In genomic region chr1:11960276-11960675, GRCh38 we compare ENCODE assay signal across 18 cellular contexts.
"Had no signal": no experiment of that assay in that cellular context is flagged by ENCODE, and none has a peak within 500 bp of the region (broad histone marks: within the 10 kb centered on the region; RNA-seq: fewer than 3 reads in every experiment).

No MANE protein-coding gene starts in this region.

- H3K27me3 ChIP-seq: cardiac muscle cell, heart left ventricle, right atrium auricular region, SJCRH30 had no signal

- H3K27me3 Mint-ChIP-seq: activated naive CD8-positive, alpha-beta T cell treated with anti-CD3 and anti-CD28 coated beads, Interleukin-2, amount 50 U/mL, for 24 hours; progenitor cell of endocrine pancreas; type B pancreatic cell had no signal

- DNase-seq: activated naive CD4-positive, alpha-beta T cell treated with anti-CD3 and anti-CD28 coated beads for 36 hours; activated naive CD8-positive, alpha-beta T cell treated with anti-CD3 and anti-CD28 coated beads, Interleukin-2, amount 50 U/mL, for 24 hours; effector CD8-positive, alpha-beta T cell; heart left ventricle; mammary epithelial cell; SJCRH30; stimulated activated CD4-positive, alpha-beta T cell treated with anti-CD3 and anti-CD28 coated beads, Interleukin-15, amount 100 ng/mL, for 24 hours; stimulated activated CD4-positive, alpha-beta T cell treated with anti-CD3 and anti-CD28 coated beads, Interleukin-4, amount 100 ng/mL, for 1 hour; stimulated activated naive CD4-positive, alpha-beta T cell treated with Interleukin-2 at 50 U/mL for 16 hours; T-helper 9 cell had no signal

- H3K4me1 Mint-ChIP-seq: activated naive CD8-positive, alpha-beta T cell treated with anti-CD3 and anti-CD28 coated beads, Interleukin-2, amount 50 U/mL, for 24 hours had no signal

- ATAC-seq: activated CD4-positive, CD25-positive, alpha-beta regulatory T cell treated with anti-CD3 and anti-CD28 coated beads, Interleukin-2, amount 50 U/mL, for 24 hours; activated naive CD8-positive, alpha-beta T cell treated with anti-CD3 and anti-CD28 coated beads, Interleukin-2, amount 50 U/mL, for 24 hours had no signal

- H3K27ac Mint-ChIP-seq: activated naive CD4-positive, alpha-beta T cell treated with anti-CD3 and anti-CD28 coated beads for 36 hours; activated naive CD8-positive, alpha-beta T cell treated with anti-CD3 and anti-CD28 coated beads, Interleukin-2, amount 50 U/mL, for 24 hours; activated T-helper 2 cell treated with anti-CD3 and anti-CD28 coated beads, Interferon-gamma antibody, Interleukin-2, Interleukin-4, amounts not matched to agents 10 μg/mL and 5 μg/mL and 100 μg/mL, durations not matched to agents 14 hours and 24 hours and 36 hours; progenitor cell of endocrine pancreas; type B pancreatic cell had no signal

- H3K4me3 Mint-ChIP-seq: activated naive CD4-positive, alpha-beta T cell treated with anti-CD3 and anti-CD28 coated beads for 36 hours; activated naive CD8-positive, alpha-beta T cell treated with anti-CD3 and anti-CD28 coated beads, Interleukin-2, amount 50 U/mL, for 24 hours; type B pancreatic cell had no signal

- H3K9me3 ChIP-seq: heart left ventricle, right atrium auricular region, SJCRH30 had no signal

- H3K27ac ChIP-seq: cardiac muscle cell, SJCRH30 had no signal

- H3K9me3 Mint-ChIP-seq: activated naive CD4-positive, alpha-beta T cell treated with anti-CD3 and anti-CD28 coated beads for 36 hours; activated naive CD8-positive, alpha-beta T cell treated with anti-CD3 and anti-CD28 coated beads, Interleukin-2, amount 50 U/mL, for 24 hours; activated T-helper 2 cell treated with anti-CD3 and anti-CD28 coated beads, Interferon-gamma antibody, Interleukin-2, Interleukin-4, amounts not matched to agents 10 μg/mL and 5 μg/mL and 100 μg/mL, durations not matched to agents 14 hours and 24 hours and 36 hours; type B pancreatic cell had no signal

- H3K4me1 ChIP-seq: right atrium auricular region, SJCRH30 had no signal

- H3K4me3 ChIP-seq: cardiac muscle cell, coronary artery, heart left ventricle, right atrium auricular region, SJCRH30, skin epidermis had no signal
